10 cellular contexts compared by ENCODE assay signal in the genomic region with DNA sequence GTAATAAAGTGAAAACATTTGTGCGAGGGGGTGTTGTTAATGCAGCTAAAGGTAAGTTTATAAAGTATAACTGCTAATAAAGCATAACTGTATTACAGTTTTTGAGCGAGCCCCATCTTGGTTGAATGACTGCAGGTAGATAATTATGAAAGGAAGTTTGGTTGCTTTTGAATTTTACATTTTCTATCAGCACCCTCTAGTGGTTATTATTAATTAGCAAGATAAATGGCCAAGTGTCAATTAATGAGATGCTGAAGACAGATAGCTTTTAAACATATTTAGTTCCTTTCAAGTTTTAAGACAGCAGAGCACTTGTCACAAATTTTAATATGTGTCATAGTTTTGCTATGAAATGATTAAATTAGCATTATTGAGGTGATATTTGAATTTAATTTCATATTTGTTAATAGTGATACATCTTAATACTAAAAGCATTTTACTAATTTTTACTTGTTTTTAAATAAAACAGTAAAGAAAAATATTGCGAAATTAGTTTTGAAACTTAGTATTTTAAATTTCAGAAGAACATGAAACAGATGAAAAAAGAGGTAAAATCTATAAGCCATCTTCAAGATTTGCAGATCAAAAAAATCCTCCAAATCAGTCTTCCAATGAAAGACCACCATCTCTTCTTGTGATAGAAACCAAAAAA. TPM values are rescaled to one million over a fixed set of nuclear protein-coding genes. Genes with fewer than 3 reads are reported as not detected.
DNase-seq lines count a peak whose midpoint lies in the region; ATAC-seq and TF ChIP-seq lines count a peak whose summit lies in the region.
"Had no signal": no experiment of that assay in that cellular context is flagged by ENCODE, and none has a peak within 500 bp of the region (broad histone marks: within the 10 kb centered on the region; RNA-seq: fewer than 3 reads in every experiment).

No MANE protein-coding gene starts in this region.

- no peak overlapping the region for H3K4me3 ChIP-seq in A673 (ENCODE audit: low read depth, low read length, poor library complexity, severe bottlenecking)

- DNase-seq in A673 (ENCODE audit: low spot score) (peak; percentile 38), RPMI7951 (ENCODE audit: low read depth) (peak; percentile 12), inferior parietal cortex (ENCODE audit: extremely low spot score) (peak; percentile 22)
- no peak for DNase-seq in stimulated activated CD4-positive, alpha-beta T cell treated with anti-CD3 and anti-CD28 coated beads, Interleukin-4, amount 100 ng/mL, for 1 hour
- no peak for DNase-seq in activated CD8-positive, alpha-beta memory T cell treated with anti-CD3 and anti-CD28 coated beads, Interleukin-2, amount 50 U/mL, for 4 hours
- DNase-seq: T-helper 1 cell had no signal

- ATAC-seq in GM18511 (IDR thresholded peaks at IDR 0.05; ENCODE audit: unreplicated experiment): peak; percentile 56
- no peak for ATAC-seq in stimulated activated memory B cell treated with anti-CD40 and anti-IgM and Interleukin-4, amounts not matched to agents 10 μg/mL and 1 μg/mL and 100 μg/mL, for 72 hours
- no peak for ATAC-seq in HG03442 (IDR thresholded peaks at IDR 0.05; ENCODE audit: unreplicated experiment)

- no peaks in the 10 kb centered on the region for H3K4me1 ChIP-seq in A673 (ENCODE audit: insufficient read depth, low read length, poor library complexity, severe bottlenecking)

- H3K36me3 ChIP-seq in A673 (ENCODE audit: insufficient read depth, low read length, poor library complexity, severe bottlenecking): peaks cover 66% of the 10 kb centered on the region

- BruUV-seq in A673 (replicated peaks; lab: Mats Ljungman, UMichigan): no TSS peak

- no peaks in the 10 kb centered on the region for H3K27me3 Mint-ChIP-seq in stimulated activated memory B cell treated with anti-CD40 and anti-IgM and Interleukin-4, amounts not matched to agents 10 μg/mL and 1 μg/mL and 100 μg/mL, for 72 hours
- H3K27me3 Mint-ChIP-seq: stimulated activated naive CD8-positive, alpha-beta T cell treated with anti-CD3 and anti-CD28 coated beads, Interleukin-15, Interleukin-2, amounts not matched to agents 100 ng/mL and 50 ng/mL, for 24 hours had no signal

- no peaks in the 10 kb centered on the region for H3K27me3 ChIP-seq in A673 (replicated peaks; ENCODE audit: insufficient read depth, low read depth, low read length, poor library complexity)

- H3K36me3 Mint-ChIP-seq in stimulated activated memory B cell treated with anti-CD40 and anti-IgM and Interleukin-4, amounts not matched to agents 10 μg/mL and 1 μg/mL and 100 μg/mL, for 72 hours: peaks cover 47% of the 10 kb centered on the region

- H3K9me3 Mint-ChIP-seq in stimulated activated memory B cell treated with anti-CD40 and anti-IgM and Interleukin-4, amounts not matched to agents 10 μg/mL and 1 μg/mL and 100 μg/mL, for 72 hours: no peaks in the 10 kb centered on the region
- H3K9me3 Mint-ChIP-seq: stimulated activated naive CD8-positive, alpha-beta T cell treated with anti-CD3 and anti-CD28 coated beads, Interleukin-15, Interleukin-2, amounts not matched to agents 100 ng/mL and 50 ng/mL, for 24 hours had no signal

- H3K4me3 Mint-ChIP-seq in stimulated activated memory B cell treated with anti-CD40 and anti-IgM and Interleukin-4, amounts not matched to agents 10 μg/mL and 1 μg/mL and 100 μg/mL, for 72 hours: no peak overlapping the region
- H3K4me3 Mint-ChIP-seq: stimulated activated naive CD8-positive, alpha-beta T cell treated with anti-CD3 and anti-CD28 coated beads, Interleukin-15, Interleukin-2, amounts not matched to agents 100 ng/mL and 50 ng/mL, for 24 hours had no signal

- POLR2A ChIA-PET in A673 (lab: Charles Lee; ENCODE audit: low non-redundant PET): no interaction called here

- no peak overlapping the region for H3K27ac ChIP-seq in A673 (ENCODE audit: low read depth, low read length, poor library complexity, severe bottlenecking)

- H3K9me3 ChIP-seq in A673 (ENCODE audit: low read depth, low read length, poor library complexity, severe bottlenecking): no peaks in the 10 kb centered on the region

- CTCF ChIA-PET in A673 (lab: Charles Lee): interaction anchor here (0.5 kb wide), 1 partner anchor 451 kb away, joined by 11 read pairs; no protein-coding TSS in a partner anchor

- peak; percentile 67 for TF ChIP-seq CTCF in A673 (conservative IDR thresholded peaks at IDR 0.05; ENCODE audit: low read depth, low read length)

- intact Hi-C loops in A673 (cut with micrococcal nuclease; ENCODE audit: unreplicated experiment): no loop called here

- peaks cover 12% of the 10 kb centered on the region for H3K4me1 Mint-ChIP-seq in stimulated activated memory B cell treated with anti-CD40 and anti-IgM and Interleukin-4, amounts not matched to agents 10 μg/mL and 1 μg/mL and 100 μg/mL, for 72 hours

- H3K27ac Mint-ChIP-seq in stimulated activated memory B cell treated with anti-CD40 and anti-IgM and Interleukin-4, amounts not matched to agents 10 μg/mL and 1 μg/mL and 100 μg/mL, for 72 hours: no peak overlapping the region
- H3K27ac Mint-ChIP-seq: stimulated activated naive CD8-positive, alpha-beta T cell treated with anti-CD3 and anti-CD28 coated beads, Interleukin-15, Interleukin-2, amounts not matched to agents 100 ng/mL and 50 ng/mL, for 24 hours had no signal

RNA-seq across cellular contexts. Expression of a gene that starts 15.1 kb away (rescaled TPM):
- total RNA-seq in A673 (2021): 164 and 165 TPM in 2 replicates
- total RNA-seq in RPMI7951 (2014; rRNA removed; shearing (Covaris generic)): 64.3 and 84.7 TPM in 2 replicates

RNA-seq across cellular contexts. Expression of a gene that starts 53.0 kb away (rescaled TPM):
- 0.19 and 0.28 TPM in 2 replicates for total RNA-seq in A673 (2021)
- total RNA-seq in RPMI7951 (2014; rRNA removed; shearing (Covaris generic)): not detected in 2 replicates

Comparison
In these comparisons a context has a peak if more than half of its experiments do, and no peak if none do; other contexts are left out.
1. DNase-seq: peak in A673 (single experiment), RPMI7951 (single experiment) and inferior parietal cortex (single experiment); none in stimulated activated CD4-positive, alpha-beta T cell treated with anti-CD3 and anti-CD28 coated beads, Interleukin-4, amount 100 ng/mL, for 1 hour (single experiment) and activated CD8-positive, alpha-beta memory T cell treated with anti-CD3 and anti-CD28 coated beads, Interleukin-2, amount 50 U/mL, for 4 hours (single experiment).